ENCODE assay signal across 20 cellular contexts in the genomic region with DNA sequence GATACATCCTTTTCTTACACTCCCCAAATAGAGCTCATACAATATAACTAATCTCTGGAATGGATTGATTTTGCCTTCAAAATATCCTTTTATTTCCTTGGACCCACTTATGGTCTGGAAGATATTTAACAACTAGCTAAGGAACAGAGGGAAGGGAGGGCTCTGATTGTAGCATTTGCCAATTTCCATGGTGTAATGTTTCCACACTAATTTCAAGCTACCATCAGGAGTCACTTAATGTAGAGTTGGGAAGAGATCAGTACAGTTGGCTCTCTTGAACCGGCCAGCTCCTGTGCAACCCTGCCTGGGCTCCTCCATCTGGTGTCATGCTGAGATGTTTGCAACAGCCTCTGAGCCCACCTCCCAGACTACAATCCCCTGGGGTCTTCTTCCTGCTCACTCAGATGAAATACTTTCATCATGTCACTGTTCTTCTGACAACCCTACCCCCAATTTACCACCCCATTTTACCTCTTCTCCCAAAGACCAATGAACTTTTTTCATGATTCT. TPM values are rescaled to one million over a fixed set of nuclear protein-coding genes. Genes with fewer than 3 reads are reported as not detected.
DNase-seq lines count a peak whose midpoint lies in the region; ATAC-seq, FAIRE-seq and TF ChIP-seq lines count a peak whose summit lies in the region.
"Had no signal": no experiment of that assay in that cellular context is flagged by ENCODE, and none has a peak within 500 bp of the region (broad histone marks: within the 10 kb centered on the region; RNA-seq: fewer than 3 reads in every experiment).

No MANE protein-coding gene starts in this region.

- in situ Hi-C loops in IMR-90 (cut with MboI; ENCODE audit: low sequenced_read_pairs): no loop called here

- peak overlapping the region; percentile 61; the same call in 1 of the 2 replicates for H3K23ac ChIP-seq in IMR-90 (ENCODE audit: low read depth, low read length)

- CTCF ChIA-PET in A549 (lab: Yijun Ruan, JAX): interaction anchor here (2.1 to 6.4 kb wide), 4 partner anchors 7 to 341 kb away, joined by 6 to 62 read pairs (median 26); a partner anchor contains a TSS
- CTCF ChIA-PET in IMR-90 (lab: Yijun Ruan, JAX): interaction anchor here (1.2 kb wide), 1 partner anchor 8 kb away, joined by 3 read pairs; a partner anchor contains a TSS
- CTCF ChIA-PET in RWPE1 (lab: Yijun Ruan, JAX): interaction anchor here (0.6 to 0.7 kb wide), 2 partner anchors 44 to 337 kb away, joined by 3 to 4 read pairs; no protein-coding TSS in a partner anchor

- peak overlapping the region; percentile 57; the same call in 1 of the 2 replicates for H4K5ac ChIP-seq in IMR-90 (ENCODE audit: low read depth, low read length)

- H2BK5ac ChIP-seq in IMR-90 (ENCODE audit: low read depth, low read length, poor library complexity, severe bottlenecking): peak overlapping the region; percentile 87

- DNase-seq in A549 (ENCODE audit: low read depth in 1 of 2, low spot score in 1 of 2): no peak
- DNase-seq in IMR-90: no peak
- peak; percentile 26 for DNase-seq in dedifferentiated amniotic fluid mesenchymal stem cell (ENCODE audit: extremely low spot score)
- DNase-seq in nephron progenitor cell: no peak
- no peak for DNase-seq in RWPE1 (ENCODE audit: low spot score)
- no peak for DNase-seq in activated CD4-positive, alpha-beta T cell treated with anti-CD3 and anti-CD28 coated beads for 1 hour
- no peak for DNase-seq in ecto neural progenitor cell (ENCODE audit: low spot score)
- DNase-seq in prostate gland (ENCODE audit: low spot score): no peak
- DNase-seq: activated CD4-positive, alpha-beta memory T cell treated with anti-CD3 and anti-CD28 coated beads, Interleukin-2, amount 10 ng/mL, durations not matched to agents 7 days and 5 days; activated T-cell treated with anti-CD3 and anti-CD28 coated beads, Interleukin-2, amount 50 U/mL, for 4 hours; central memory CD4-positive, alpha-beta T cell; DMS153; MM.1S; NCI-H187; NCI-H524; retina; stimulated activated CD4-positive, alpha-beta T cell treated with anti-CD3 and anti-CD28 coated beads, Interleukin-1b, Interleukin-23, amount 100 ng/mL, for 48 hours had no signal

- H2AK5ac ChIP-seq in IMR-90 (ENCODE audit: low read depth, low read length): peak overlapping the region; percentile 59

- peaks cover 0 to 3% of the 10 kb centered on the region in 2 experiments; a peak in 1 of 4 replicates for H3K79me1 ChIP-seq in IMR-90 (ENCODE audit: low read depth in 1 of 2, low read length in 2 of 2)

- 0% methylated on average over 1 of the region's 1 CpG for WGBS in A549 (ENCODE audit: missing lambda C conversion rate)
- no CpG with 5 or more reads among the region's 1 CpG for WGBS in IMR-90 (ENCODE audit: extremely low coverage in 2 of 2, insufficient read length in 1 of 2), 2 experiments
- 43% methylated on average over 1 of the region's 1 CpG for WGBS in prostate gland

- peaks cover 24% of the 10 kb centered on the region for H3K4me1 Mint-ChIP-seq in nephron progenitor cell

- H3K27ac Mint-ChIP-seq in nephron progenitor cell: peak overlapping the region; percentile 87
- H3K27ac Mint-ChIP-seq: activated CD4-positive, alpha-beta memory T cell treated with anti-CD3 and anti-CD28 coated beads, Interleukin-2, amount 10 ng/mL, durations not matched to agents 7 days and 5 days had no signal

- no peak for ATAC-seq in A549
- ATAC-seq in IMR-90 (ENCODE audit: low read depth): no peak
- ATAC-seq: activated T-cell treated with anti-CD3 and anti-CD28 coated beads, Interleukin-2, amount 50 U/mL, for 4 hours had no signal

- H2AK9ac ChIP-seq in IMR-90 (replicated peaks; ENCODE audit: low read depth, low read length, poor library complexity): no peak overlapping the region

- peaks cover 10% of the 10 kb centered on the region; the same call in 1 of the 2 replicates for H3K9me1 ChIP-seq in IMR-90 (ENCODE audit: insufficient read depth, low read length)

- H3K4me3 ChIP-seq in A549 (no peak overlapping the region), IMR-90 (ENCODE audit: insufficient read depth, low read depth, low read length) (no peak overlapping the region), prostate gland (no peak overlapping the region)

- POLR2A ChIA-PET in A549 (lab: Yijun Ruan, JAX): interaction anchor here (0.6 to 1.5 kb wide), 4 partner anchors 8 to 142 kb away, joined by 3 to 12 read pairs (median 4); a partner anchor contains a TSS
- POLR2A ChIA-PET in IMR-90 (lab: Charles Lee; ENCODE audit: unreplicated experiment): interaction anchor here (1.1 kb wide), 1 partner anchor 8 kb away, joined by 3 read pairs; a partner anchor contains a TSS
- POLR2A ChIA-PET in RWPE1 (lab: Yijun Ruan, JAX; ENCODE audit: low non-redundant PET): no interaction called here

- H3K9me3 Mint-ChIP-seq in nephron progenitor cell: no peaks in the 10 kb centered on the region
- H3K9me3 Mint-ChIP-seq: activated CD4-positive, alpha-beta memory T cell treated with anti-CD3 and anti-CD28 coated beads, Interleukin-2, amount 10 ng/mL, durations not matched to agents 7 days and 5 days; activated T-cell treated with anti-CD3 and anti-CD28 coated beads, Interleukin-2, amount 50 U/mL, for 4 hours; endodermal cell had no signal

- H3K14ac ChIP-seq in IMR-90 (replicated peaks; ENCODE audit: low read depth, low read length): peak overlapping the region; percentile 90

- FAIRE-seq in A549 (lab: Jason Lieb, UNC): no peak

- H4K91ac ChIP-seq in IMR-90 (ENCODE audit: insufficient read depth, low read depth, low read length): peak overlapping the region; percentile 50

- peak overlapping the region; percentile 44 to 94 for H4K8ac ChIP-seq in IMR-90 (ENCODE audit: low read depth in 2 of 2, low read length in 2 of 2)

- TF ChIP-seq POLR2A in A549 (IDR thresholded peaks at IDR 0.05; ENCODE audit: low read length) (no peak), IMR-90 (IDR thresholded peaks at IDR 0.05; ENCODE audit: low read depth, low read length) (no peak), prostate gland (IDR thresholded peaks at IDR 0.05) (no peak)

- H3K56ac ChIP-seq in IMR-90 (ENCODE audit: extremely low read depth, insufficient read depth, low read length): no peak overlapping the region; the same call in 1 of the 2 replicates

- no peaks in the 10 kb centered on the region for H4K20me1 ChIP-seq in IMR-90 (ENCODE audit: insufficient read depth, low read length)

- peak overlapping the region; percentile 75 for H2BK15ac ChIP-seq in IMR-90 (ENCODE audit: low read depth, low read length)

- no peak overlapping the region for H3K9ac ChIP-seq in IMR-90 (ENCODE audit: low read depth, low read length)

- peaks cover 7% of the 10 kb centered on the region for H3K27me3 Mint-ChIP-seq in nephron progenitor cell (ENCODE audit: low read depth, poor library complexity)

- H3K4me2 ChIP-seq in A549 (peak overlapping the region; percentile 73), IMR-90 (ENCODE audit: low read depth, low read length) (no peak overlapping the region)

- H3K9me3 ChIP-seq in A549 (no peaks in the 10 kb centered on the region), IMR-90 (ENCODE audit: control insufficient read depth, insufficient read depth, low read length) (no peaks in the 10 kb centered on the region), prostate gland (no peaks in the 10 kb centered on the region)

- no TSS peak for BruUV-seq in IMR-90 (replicated peaks; lab: Mats Ljungman, UMichigan)

- H2BK20ac ChIP-seq in IMR-90 (ENCODE audit: low read depth, low read length): peak overlapping the region; percentile 89

- TF ChIP-seq RAD21 in A549 (conservative IDR thresholded peaks at IDR 0.05 in 1 of 2, IDR thresholded peaks at IDR 0.05 in 1 of 2) (no peak), IMR-90 (IDR thresholded peaks at IDR 0.05; ENCODE audit: low read length) (no peak)

- H3K36me3 Mint-ChIP-seq in nephron progenitor cell (ENCODE audit: low read depth): no peaks in the 10 kb centered on the region

- peak overlapping the region; percentile 94 for H2BK120ac ChIP-seq in IMR-90 (ENCODE audit: low read depth, low read length)

- H3K18ac ChIP-seq in IMR-90 (ENCODE audit: low read depth, low read length): peak overlapping the region; percentile 59

- dilution Hi-C loops in IMR-90 (cut with HindIII; ENCODE audit: low sequenced_read_pairs, unreplicated experiment): no loop called here

- H3K36me3 ChIP-seq in IMR-90 (ENCODE audit: control insufficient read depth, insufficient read depth, low read length) (no peaks in the 10 kb centered on the region), prostate gland (no peaks in the 10 kb centered on the region)

- H3K27ac ChIP-seq in A549 (peak overlapping the region; percentile 76 to 82; a peak in 5 of 6 replicates), IMR-90 (ENCODE audit: insufficient read depth, low read length) (peak overlapping the region; percentile 20; the same call in 1 of the 2 replicates), RWPE1 (no peak overlapping the region), prostate gland (no peak overlapping the region)

- TF ChIP-seq CTCF in A549 (IDR thresholded peaks at IDR 0.05) (no peak), IMR-90 (conservative IDR thresholded peaks at IDR 0.05; ENCODE audit: low read depth, low read length) (no peak), nephron progenitor cell (IDR thresholded peaks at IDR 0.05) (no peak), RWPE1 (conservative IDR thresholded peaks at IDR 0.05; ENCODE audit: low read depth) (no peak), prostate gland (IDR thresholded peaks at IDR 0.05) (no peak)

- H3K4ac ChIP-seq in IMR-90 (ENCODE audit: low read depth, low read length): peak overlapping the region; percentile 86

- intact Hi-C loops in IMR-90 (cut with micrococcal nuclease): no loop called here
- intact Hi-C loops in prostate gland (cut with DNase I): no loop called here

- no peak overlapping the region for H2AFZ ChIP-seq in IMR-90 (replicated peaks; ENCODE audit: low read length, poor library complexity)

- H3K4me3 Mint-ChIP-seq in nephron progenitor cell: no peak overlapping the region
- H3K4me3 Mint-ChIP-seq: activated CD4-positive, alpha-beta memory T cell treated with anti-CD3 and anti-CD28 coated beads, Interleukin-2, amount 10 ng/mL, durations not matched to agents 7 days and 5 days; activated T-cell treated with anti-CD3 and anti-CD28 coated beads, Interleukin-2, amount 50 U/mL, for 4 hours; endodermal cell had no signal

- H3K4me1 ChIP-seq in A549 (peaks cover 23% of the 10 kb centered on the region), IMR-90 (ENCODE audit: control insufficient read depth, insufficient read depth, low read length) (peaks cover 22% of the 10 kb centered on the region), prostate gland (replicated peaks) (no peaks in the 10 kb centered on the region)

- TF ChIP-seq EP300 in A549 (IDR thresholded peaks at IDR 0.05): no peak

- H3K27me3 ChIP-seq in IMR-90 (ENCODE audit: control insufficient read depth, insufficient read depth, low read length) (no peaks in the 10 kb centered on the region), prostate gland (replicated peaks; ENCODE audit: insufficient read depth) (no peaks in the 10 kb centered on the region)

RNA-seq across cellular contexts. Expression of a gene that starts 8.0 kb away (rescaled TPM):
- polyA plus RNA-seq in A549 (2011; rRNA removed) (1.3 and 2.3 TPM in 2 replicates), A549 (2017; fragmentation: RNase III; extraction: RNeasy Plus Mini Kit Qiagen cat#74134 plus additional on column Dnase treatment) (2.8 to 4.4 TPM (median 2.9 TPM) in 3 replicates), IMR-90 (2012; rRNA removed) (45.2 and 50.8 TPM in 2 replicates)
- polyA plus RNA-seq in A549 (2012; cell fraction: cytosol; rRNA removed): 0.66 and 1.6 TPM in 2 replicates
- 1.4 and 2.1 TPM in 2 replicates for polyA plus RNA-seq in A549 (2012; cell fraction: nucleus; rRNA removed)
- polyA minus RNA-seq in A549 (2011; rRNA and poly(A)+ RNA removed): 0.73 TPM in 1 of 2 replicates, not detected in the other
- total RNA-seq in IMR-90 (2012; rRNA removed) (15.2 and 18.3 TPM in 2 replicates), prostate gland (not detected)
- polyA plus RNA-seq in IMR-90 (2012; cell fraction: cytosol; rRNA removed): 52.3 and 73.8 TPM in 2 replicates
- 136 and 310 TPM in 2 replicates for polyA plus RNA-seq in IMR-90 (2012; cell fraction: nucleus; rRNA removed; ENCODE audit: low replicate concordance)
- total RNA-seq: temporal lobe had no signal
- polyA plus RNA-seq: neural cell had no signal

Comparison
In these comparisons a context has a peak if more than half of its experiments do, and no peak if none do; other contexts are left out.
1. H3K27ac ChIP-seq: peak in A549 (2 of 2) and IMR-90 (single experiment); none in RWPE1 (single experiment) and prostate gland (0 of 2).
2. RNA of a gene that starts 8.0 kb away (total RNA-seq): 15.2 to 18.3 TPM in IMR-90; not detected in prostate gland; every median in the first group is over 10 times any median in the second.